Comparison of ENCODE assay signal across 8 cellular contexts in genomic region chr10:119489572-119490326, GRCh38.
A peak's percentile ranks its signal among the peaks of the same experiment; 100 is the strongest.
DNase-seq lines count a peak whose midpoint lies in the region; ATAC-seq and TF ChIP-seq lines count a peak whose summit lies in the region.

No MANE protein-coding gene starts in this region.

- peak overlapping the region; percentile 31 for H3K4me3 ChIP-seq in astrocyte of the cerebellum (ENCODE audit: low read depth, low read length)

- in situ Hi-C loops in astrocyte of the cerebellum (cut with HindIII; ENCODE audit: low sequenced_read_pairs): no loop called here

- ATAC-seq in GM19397 (IDR thresholded peaks at IDR 0.05; ENCODE audit: unreplicated experiment) (peak; percentile 75), HG03469 (IDR thresholded peaks at IDR 0.05; ENCODE audit: unreplicated experiment) (peak; percentile 49)

- peak; percentile 96 for TF ChIP-seq CTCF in astrocyte of the cerebellum (IDR thresholded peaks at IDR 0.05; ENCODE audit: low read depth, low read length, missing control alignments)

- DNase-seq in DMS114 treated with DMSO at 0.1 percent for 48 hours (lab: John Stamatoyannopoulos, UW; ENCODE audit: unreplicated experiment) (peak; percentile 15), T follicular helper cell (ENCODE audit: low read depth) (peak; percentile 37), astrocyte of the cerebellum (ENCODE audit: low read depth) (no peak), iris pigment epithelial cell (ENCODE audit: low read depth) (peak; percentile 22), medulla oblongata (ENCODE audit: extremely low spot score) (no peak)
- peak; percentile 50 to 59 for DNase-seq in stimulated activated CD4-positive, alpha-beta T cell treated with anti-CD3 and anti-CD28 coated beads, Interleukin-4, amount 100 ng/mL, for 4 hours

Comparison
In these comparisons a context has a peak if more than half of its experiments do, and no peak if none do; other contexts are left out.
1. DNase-seq: peak in DMS114 treated with DMSO at 0.1 percent for 48 hours (single experiment), T follicular helper cell (single experiment), iris pigment epithelial cell (single experiment) and stimulated activated CD4-positive, alpha-beta T cell treated with anti-CD3 and anti-CD28 coated beads, Interleukin-4, amount 100 ng/mL, for 4 hours (2 of 2); none in astrocyte of the cerebellum (single experiment) and medulla oblongata (single experiment).